9 cellular contexts compared by ENCODE assay signal in the genomic region with DNA sequence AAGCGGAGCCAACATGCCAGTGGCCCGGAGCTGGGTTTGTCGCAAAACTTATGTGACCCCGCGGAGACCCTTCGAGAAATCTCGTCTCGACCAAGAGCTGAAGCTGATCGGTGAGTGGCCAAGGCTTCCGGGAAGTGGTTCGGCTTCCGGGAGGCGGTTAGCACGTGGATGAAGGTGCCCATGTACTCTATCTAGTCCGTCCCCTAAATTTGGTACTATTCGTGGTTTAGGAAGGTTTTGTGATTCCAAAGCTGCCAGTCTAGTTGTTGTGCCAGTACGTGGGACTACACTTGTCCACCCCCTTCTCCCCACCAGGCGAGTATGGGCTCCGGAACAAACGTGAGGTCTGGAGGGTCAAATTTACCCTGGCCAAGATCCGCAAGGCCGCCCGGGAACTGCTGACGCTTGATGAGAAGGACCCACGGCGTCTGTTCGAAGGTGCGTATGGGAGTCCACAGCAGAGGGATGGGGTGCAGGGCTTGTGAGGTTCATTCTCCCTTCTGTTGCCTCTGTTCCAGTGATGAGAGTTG. TPM values are rescaled to one million over a fixed set of nuclear protein-coding genes. Genes with fewer than 3 reads are reported as not detected.
DNase-seq lines count a peak whose midpoint lies in the region; ATAC-seq and TF ChIP-seq lines count a peak whose summit lies in the region.
"Had no signal": no experiment of that assay in that cellular context is flagged by ENCODE, and none has a peak within 500 bp of the region (broad histone marks: within the 10 kb centered on the region; RNA-seq: fewer than 3 reads in every experiment).

No MANE protein-coding gene starts in this region.

- no peaks in the 10 kb centered on the region for H3K9me3 ChIP-seq in T-helper 17 cell (ENCODE audit: control insufficient read depth, low read length, poor library complexity, severe bottlenecking)

- TF ChIP-seq CTCF in fibroblast of the aortic adventitia (IDR thresholded peaks at IDR 0.05; ENCODE audit: insufficient read depth, low read length): no peak

- H3K4me1 Mint-ChIP-seq in T-helper 17 cell: peaks cover 40% of the 10 kb centered on the region

- peak overlapping the region; percentile 71 for H3K4me3 ChIP-seq in fibroblast of the aortic adventitia (ENCODE audit: low read depth, low read length)
- peak overlapping the region; percentile 71 for H3K4me3 ChIP-seq in skeletal muscle cell (ENCODE audit: low read depth, low read length)

- ATAC-seq in GM19324 (IDR thresholded peaks at IDR 0.05; ENCODE audit: low FRiP score, unreplicated experiment) (peak; percentile 0), T-helper 17 cell (no peak), HG02840 (IDR thresholded peaks at IDR 0.05; ENCODE audit: low FRiP score, unreplicated experiment) (no peak)

- peak overlapping the region; percentile 99 for H3K4me3 Mint-ChIP-seq in T-helper 17 cell

- peaks cover 5% of the 10 kb centered on the region for H3K27me3 Mint-ChIP-seq in T-helper 17 cell

- no peak for DNase-seq in T-helper 17 cell
- DNase-seq in fibroblast of the aortic adventitia (ENCODE audit: low read depth): no peak
- DNase-seq in skeletal muscle cell (ENCODE audit: low read depth): no peak
- DNase-seq in DMS53 (lab: John Stamatoyannopoulos, UW): no peak
- no peak for DNase-seq in NCI-H2171 (lab: John Stamatoyannopoulos, UW)
- DNase-seq in COR-L47 (lab: John Stamatoyannopoulos, UW): no peak

- peaks cover 8% of the 10 kb centered on the region for H3K36me3 Mint-ChIP-seq in T-helper 17 cell (ENCODE audit: low read depth)

- H3K27ac Mint-ChIP-seq in T-helper 17 cell: peak overlapping the region; percentile 100

RNA-seq across cellular contexts. Expression of a gene that starts 0.6 kb away (rescaled TPM):
- total RNA-seq in T-helper 17 cell: 1,000 to 10,000 TPM; 1,676 to 1,883 TPM
- 1,882 and 1,909 TPM in 2 replicates for total RNA-seq in fibroblast of the aortic adventitia (ENCODE audit: low replicate concordance)

RNA-seq across cellular contexts. Expression of a gene that starts 10.1 kb away (rescaled TPM):
- total RNA-seq in T-helper 17 cell: 1 to 10 TPM; 8.1 to 8.9 TPM
- total RNA-seq in fibroblast of the aortic adventitia (ENCODE audit: low replicate concordance): 42.8 and 67.6 TPM in 2 replicates

RNA-seq across cellular contexts. Expression of a gene that starts 11.9 kb away (rescaled TPM):
- total RNA-seq in T-helper 17 cell (10 to 100 TPM; 18.4 to 24.5 TPM), fibroblast of the aortic adventitia (ENCODE audit: low replicate concordance) (46.9 and 48.7 TPM in 2 replicates)

RNA-seq across cellular contexts. Expression of a gene that starts 21.6 kb away (rescaled TPM):
- total RNA-seq in T-helper 17 cell (1 to 10 TPM; 5.2 to 6.2 TPM), fibroblast of the aortic adventitia (ENCODE audit: low replicate concordance) (not detected in 2 replicates)
- total RNA-seq: occipital lobe had no signal

RNA-seq across cellular contexts. Expression of a gene that starts 28.3 kb away (rescaled TPM):
- 1 to 10 TPM; 1.3 to 3.1 TPM for total RNA-seq in T-helper 17 cell
- total RNA-seq in fibroblast of the aortic adventitia (ENCODE audit: low replicate concordance): 0.27 and 0.82 TPM in 2 replicates
- total RNA-seq: occipital lobe had no signal
